In the genomic region with DNA sequence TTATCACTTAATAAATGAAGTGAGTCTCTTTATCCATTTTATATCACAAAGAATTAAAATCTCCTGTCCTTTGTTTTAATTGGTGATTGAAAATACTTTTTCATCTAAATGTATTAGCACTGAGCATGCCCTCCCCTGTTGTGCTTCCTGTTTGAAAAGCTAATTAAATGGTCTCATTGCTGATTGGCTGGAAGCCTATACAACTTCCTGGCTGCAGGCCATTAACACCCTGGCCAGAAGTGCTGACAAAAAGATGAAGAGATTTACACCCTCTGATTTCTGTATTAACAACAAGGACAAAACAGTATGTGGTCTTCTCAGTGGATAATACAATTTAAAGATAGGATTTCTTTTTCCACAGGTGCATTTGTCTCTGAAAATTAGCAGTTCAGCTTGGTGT, we compare ENCODE assay signal across 30 cellular contexts.
DNase-seq lines count a peak whose midpoint lies in the region; ATAC-seq and TF ChIP-seq lines count a peak whose summit lies in the region.
"Had no signal": no experiment of that assay in that cellular context is flagged by ENCODE, and none has a peak within 500 bp of the region (broad histone marks: within the 10 kb centered on the region; RNA-seq: fewer than 3 reads in every experiment).

No MANE protein-coding gene starts in this region.

- no peak overlapping the region for H3K4me3 Mint-ChIP-seq in GM23338
- H3K4me3 Mint-ChIP-seq: activated CD4-positive, alpha-beta T cell treated with anti-CD3 and anti-CD28 coated beads for 36 hours; activated CD8-positive, alpha-beta T cell treated with anti-CD3 and anti-CD28 coated beads, Interleukin-2, amount 10 ng/mL, durations not matched to agents 7 days and 5 days; activated T-helper 17 cell treated with anti-CD3 and anti-CD28 coated beads, Interleukin-2, amount 50 U/mL, for 72 hours; CD8-positive, alpha-beta memory T cell; IgD-negative memory B cell; nephron; stimulated activated memory B cell treated with anti-CD40 and anti-IgM and Interleukin-4, amounts not matched to agents 10 μg/mL and 1 μg/mL and 100 μg/mL, for 72 hours had no signal

- H3K79me2 ChIP-seq in GM23338 (replicated peaks; ENCODE audit: insufficient read depth) = no peaks in the 10 kb centered on the region

- no peaks in the 10 kb centered on the region for H4K20me1 ChIP-seq in GM23338 (replicated peaks; ENCODE audit: insufficient read depth)

- DNase-seq in GM23338 (ENCODE audit: low spot score) = peak; percentile 3
- peak; percentile 65 for DNase-seq in NCI-H1092 treated with DMSO at 0.1 percent for 48 hours (lab: John Stamatoyannopoulos, UW)
- peak; percentile 14 for DNase-seq in NCI-H748 treated with DMSO at 0.1 percent for 48 hours (lab: John Stamatoyannopoulos, UW)
- DNase-seq in iPS-NIHi7 (ENCODE audit: extremely low spot score) = peak; percentile 35
- no peak for DNase-seq in ecto neural progenitor cell (ENCODE audit: low spot score)
- no peak for DNase-seq in cerebellar nuclear complex (lab: John Stamatoyannopoulos, UW)
- DNase-seq: activated CD4-positive, alpha-beta T cell treated with anti-CD3 and anti-CD28 coated beads for 36 hours; activated CD8-positive, alpha-beta T cell treated with anti-CD3 and anti-CD28 coated beads, Interleukin-2, amount 10 ng/mL, durations not matched to agents 7 days and 5 days; activated naive CD4-positive, alpha-beta T cell treated with anti-CD3 and anti-CD28 coated beads, Interleukin-2, amount 50 U/mL, for 16 hours; body of pancreas; CD8-positive, alpha-beta memory T cell; dermis blood vessel endothelial cell; DMS79; esophagus squamous epithelium; foreskin melanocyte; GF-D8; GM23248; heart right ventricle; NCI-H1436 treated with DMSO at 0.1 percent for 48 hours; NCI-H510A; ovary; retina; Right ventricle myocardium superior; T-helper 2 cell; transverse colon had no signal

- peaks cover 9% of the 10 kb centered on the region for H3K9me3 Mint-ChIP-seq in GM23338

- H3K4me3 ChIP-seq in GM23338 = no peak overlapping the region
- H3K4me3 ChIP-seq: body of pancreas, esophagus squamous epithelium, GM23248, heart right ventricle, ovary, transverse colon had no signal

- no peak for TF ChIP-seq CTCF in GM23338 (conservative IDR thresholded peaks at IDR 0.05; ENCODE audit: low read depth in 2 of 2)

- H3K36me3 Mint-ChIP-seq in GM23338 (ENCODE audit: low read depth) = no peaks in the 10 kb centered on the region
- H3K36me3 Mint-ChIP-seq: CD8-positive, alpha-beta memory T cell; IgD-negative memory B cell; stimulated activated memory B cell treated with anti-CD40 and anti-IgM and Interleukin-4, amounts not matched to agents 10 μg/mL and 1 μg/mL and 100 μg/mL, for 72 hours had no signal

- H3K27me3 Mint-ChIP-seq in GM23338 (ENCODE audit: insufficient read depth, low read depth, poor library complexity) = no peaks in the 10 kb centered on the region
- H3K27me3 Mint-ChIP-seq: activated CD4-positive, alpha-beta T cell treated with anti-CD3 and anti-CD28 coated beads for 36 hours; activated T-helper 17 cell treated with anti-CD3 and anti-CD28 coated beads, Interleukin-2, amount 50 U/mL, for 72 hours; CD8-positive, alpha-beta memory T cell; IgD-negative memory B cell; stimulated activated memory B cell treated with anti-CD40 and anti-IgM and Interleukin-4, amounts not matched to agents 10 μg/mL and 1 μg/mL and 100 μg/mL, for 72 hours had no signal

- peaks cover 5% of the 10 kb centered on the region; the same call in 2 of the 3 replicates for H3K4me1 Mint-ChIP-seq in GM23338
- H3K4me1 Mint-ChIP-seq: activated CD4-positive, alpha-beta T cell treated with anti-CD3 and anti-CD28 coated beads for 36 hours; activated T-helper 17 cell treated with anti-CD3 and anti-CD28 coated beads, Interleukin-2, amount 50 U/mL, for 72 hours; CD8-positive, alpha-beta memory T cell; nephron; stimulated activated memory B cell treated with anti-CD40 and anti-IgM and Interleukin-4, amounts not matched to agents 10 μg/mL and 1 μg/mL and 100 μg/mL, for 72 hours had no signal

- H3K4me2 ChIP-seq in GM23338 = no peak overlapping the region

- H3F3A ChIP-seq in GM23338 (replicated peaks; ENCODE audit: low read depth) = no peaks in the 10 kb centered on the region

- H3K4me1 ChIP-seq in GM23338 (ENCODE audit: insufficient read depth) = no peaks in the 10 kb centered on the region
- H3K4me1 ChIP-seq: body of pancreas, esophagus squamous epithelium, heart right ventricle, transverse colon had no signal

- H3K27ac Mint-ChIP-seq in GM23338 = no peak overlapping the region
- H3K27ac Mint-ChIP-seq: activated CD4-positive, alpha-beta T cell treated with anti-CD3 and anti-CD28 coated beads for 36 hours; activated CD8-positive, alpha-beta T cell treated with anti-CD3 and anti-CD28 coated beads, Interleukin-2, amount 10 ng/mL, durations not matched to agents 7 days and 5 days; activated T-helper 17 cell treated with anti-CD3 and anti-CD28 coated beads, Interleukin-2, amount 50 U/mL, for 72 hours; CD8-positive, alpha-beta memory T cell; IgD-negative memory B cell; nephron; stimulated activated memory B cell treated with anti-CD40 and anti-IgM and Interleukin-4, amounts not matched to agents 10 μg/mL and 1 μg/mL and 100 μg/mL, for 72 hours had no signal

- H3K9me2 ChIP-seq in GM23338 (ENCODE audit: insufficient read depth) = no peaks in the 10 kb centered on the region

- no peak overlapping the region for H2AFZ ChIP-seq in GM23338
- H2AFZ ChIP-seq: GM23248 had no signal

- H3K27ac ChIP-seq in GM23338 (ENCODE audit: low read depth) = no peak overlapping the region
- H3K27ac ChIP-seq: body of pancreas, esophagus squamous epithelium, GM23248, heart right ventricle, ovary, transverse colon had no signal

- ATAC-seq in GM23338 = no peak
- ATAC-seq in GM19455 (IDR thresholded peaks at IDR 0.05; ENCODE audit: unreplicated experiment) = no peak
- ATAC-seq: activated CD4-positive, alpha-beta T cell treated with anti-CD3 and anti-CD28 coated beads for 36 hours; activated CD8-positive, alpha-beta T cell treated with anti-CD3 and anti-CD28 coated beads, Interleukin-2, amount 10 ng/mL, durations not matched to agents 7 days and 5 days; activated T-helper 17 cell treated with anti-CD3 and anti-CD28 coated beads, Interleukin-2, amount 50 U/mL, for 72 hours; body of pancreas; heart right ventricle; stimulated activated memory B cell treated with anti-CD40 and anti-IgM and Interleukin-4, amounts not matched to agents 10 μg/mL and 1 μg/mL and 100 μg/mL, for 72 hours had no signal

- no peaks in the 10 kb centered on the region for H3K27me3 ChIP-seq in GM23338 (ENCODE audit: insufficient read depth)
- H3K27me3 ChIP-seq: body of pancreas, esophagus squamous epithelium, heart right ventricle, ovary, transverse colon had no signal

- no peaks in the 10 kb centered on the region for H3K36me3 ChIP-seq in GM23338 (ENCODE audit: insufficient read depth)
- H3K36me3 ChIP-seq: esophagus squamous epithelium, heart right ventricle, ovary, transverse colon had no signal

TF ChIP-seq in GM23338, 12 proteins besides CTCF, POLR2A, EP300 and RAD21 (continues in another document):
- TF ChIP-seq ZNF114 (CRISPR knock-in tag; IDR thresholded peaks at IDR 0.05) (no peak), ZNF331 (CRISPR knock-in tag; IDR thresholded peaks at IDR 0.05; ENCODE audit: low read depth) (no peak), REST (IDR thresholded peaks at IDR 0.05; ENCODE audit: unreplicated experiment) (no peak), NANOG (IDR thresholded peaks at IDR 0.05; ENCODE audit: borderline replicate concordance) (no peak), POLR2AphosphoS5 (IDR thresholded peaks at IDR 0.05; ENCODE audit: low read depth) (no peak), JUNB (IDR thresholded peaks at IDR 0.05; ENCODE audit: unreplicated experiment) (no peak), STAT1 (IDR thresholded peaks at IDR 0.05; ENCODE audit: unreplicated experiment) (no peak)

Comparison
In these comparisons a context has a peak if more than half of its experiments do, and no peak if none do; other contexts are left out.
1. DNase-seq: peak in GM23338 (single experiment), NCI-H1092 treated with DMSO at 0.1 percent for 48 hours (single experiment), NCI-H748 treated with DMSO at 0.1 percent for 48 hours (single experiment) and iPS-NIHi7 (single experiment); none in ecto neural progenitor cell (single experiment) and cerebellar nuclear complex (0 of 2).